24 cellular contexts compared by ENCODE assay signal in genomic region chr12:82596484-82596883, GRCh38.
DNase-seq lines count a peak whose midpoint lies in the region; ATAC-seq and TF ChIP-seq lines count a peak whose summit lies in the region.
"Had no signal": no experiment of that assay in that cellular context is flagged by ENCODE, and none has a peak within 500 bp of the region (broad histone marks: within the 10 kb centered on the region; RNA-seq: fewer than 3 reads in every experiment).

No MANE protein-coding gene starts in this region.

- H3K4me1 ChIP-seq in DOHH2 (ENCODE audit: control insufficient read depth, low read length) (peaks cover 80% of the 10 kb centered on the region), left lung (no peaks in the 10 kb centered on the region), PC-9 (replicated peaks; ENCODE audit: insufficient read depth) (no peaks in the 10 kb centered on the region)

- H3K4me3 ChIP-seq in DOHH2 (ENCODE audit: low read length) (peak overlapping the region; percentile 11; the same call in 1 of the 2 replicates), left lung (no peak overlapping the region), PC-9 (no peak overlapping the region)
- H3K4me3 ChIP-seq: cardiac muscle cell, GM23338, SK-N-MC, smooth muscle cell, thoracic aorta had no signal

- POLR2A ChIA-PET in PC-9 (lab: Charles Lee; ENCODE audit: unreplicated experiment), result no interaction called here

- H3K36me3 ChIP-seq in DOHH2 (ENCODE audit: control insufficient read depth, low read length), result no peaks in the 10 kb centered on the region
- no peaks in the 10 kb centered on the region for H3K36me3 ChIP-seq in left lung
- H3K36me3 ChIP-seq in PC-9 (ENCODE audit: low read depth), result no peaks in the 10 kb centered on the region
- H3K36me3 ChIP-seq: cardiac muscle cell, thoracic aorta had no signal

- H3K27me3 ChIP-seq in DOHH2 (ENCODE audit: control insufficient read depth, low read length), result no peaks in the 10 kb centered on the region
- H3K27me3 ChIP-seq in left lung, result no peaks in the 10 kb centered on the region
- H3K27me3 ChIP-seq in PC-9 (ENCODE audit: insufficient read depth, low read depth), result no peaks in the 10 kb centered on the region
- H3K27me3 ChIP-seq: cardiac muscle cell had no signal

- H3K79me2 ChIP-seq in DOHH2 (ENCODE audit: control insufficient read depth, low read length) (no peaks in the 10 kb centered on the region), PC-9 (ENCODE audit: low read depth) (no peaks in the 10 kb centered on the region)

- peaks cover 7% of the 10 kb centered on the region; the same call in 1 of the 2 replicates for H3F3A ChIP-seq in DOHH2 (ENCODE audit: control insufficient read depth, insufficient read depth)
- no peaks in the 10 kb centered on the region for H3F3A ChIP-seq in PC-9 (ENCODE audit: insufficient read depth, low read depth)

- TF ChIP-seq CTCF in DOHH2 (IDR thresholded peaks at IDR 0.05; ENCODE audit: low read depth, low read length, poor library complexity, severe bottlenecking) (no peak), left lung (IDR thresholded peaks at IDR 0.05) (no peak), progenitor cell of endocrine pancreas (IDR thresholded peaks at IDR 0.05; ENCODE audit: unreplicated experiment) (no peak), PC-9 (conservative IDR thresholded peaks at IDR 0.05) (no peak)

- H3K27ac ChIP-seq in DOHH2 (ENCODE audit: low read depth, low read length), result peak overlapping the region; percentile 49
- H3K27ac ChIP-seq in left lung, result no peak overlapping the region
- H3K27ac ChIP-seq in PC-9, result no peak overlapping the region
- H3K27ac ChIP-seq: cardiac muscle cell, SK-N-MC, thoracic aorta had no signal

- no peaks in the 10 kb centered on the region for H3K27me3 Mint-ChIP-seq in progenitor cell of endocrine pancreas
- H3K27me3 Mint-ChIP-seq: activated CD8-positive, alpha-beta memory T cell treated with anti-CD3 and anti-CD28 coated beads, Interleukin-2, amount 10 ng/mL, durations not matched to agents 7 days and 5 days; CD4-positive, alpha-beta T cell; dendritic cell treated with granulocyte-macrophage colony-stimulating factor and Interleukin-4, amounts not matched to agents 40 ng/mL and 50 ng/mL, for 4 days; stimulated activated naive B cell treated with anti-CD40 and anti-IgM and Interleukin-4, amounts not matched to agents 10 μg/mL and 1 μg/mL and 100 μg/mL, for 72 hours; T-helper 17 cell had no signal

- peaks cover 6% of the 10 kb centered on the region for H3K4me1 Mint-ChIP-seq in progenitor cell of endocrine pancreas (ENCODE audit: low read depth)
- H3K4me1 Mint-ChIP-seq: activated CD8-positive, alpha-beta memory T cell treated with anti-CD3 and anti-CD28 coated beads, Interleukin-2, amount 10 ng/mL, durations not matched to agents 7 days and 5 days; stimulated activated naive B cell treated with anti-CD40 and anti-IgM and Interleukin-4, amounts not matched to agents 10 μg/mL and 1 μg/mL and 100 μg/mL, for 72 hours; T-helper 17 cell had no signal

- H3K9me2 ChIP-seq in DOHH2 (replicated peaks; ENCODE audit: control insufficient read depth, low read length) (no peaks in the 10 kb centered on the region), PC-9 (ENCODE audit: insufficient read depth) (no peaks in the 10 kb centered on the region)

- intact Hi-C loops in left lung (cut with DNase I) (no loop called here), PC-9 (cut with micrococcal nuclease; ENCODE audit: unreplicated experiment) (no loop called here)

- H3K27ac Mint-ChIP-seq in progenitor cell of endocrine pancreas, result no peak overlapping the region
- H3K27ac Mint-ChIP-seq: activated CD8-positive, alpha-beta memory T cell treated with anti-CD3 and anti-CD28 coated beads, Interleukin-2, amount 10 ng/mL, durations not matched to agents 7 days and 5 days; activated T-helper 1 cell treated with anti-CD3 and anti-CD28 coated beads, Interleukin-12 subunit alpha, Interleukin-12 subunit beta, Interleukin-2, Interleukin-4 antibody, amounts not matched to agents 30 ng/mL and 10 ng/mL and 1 ng/mL, durations not matched to agents 14 hours and 24 hours and 36 hours; CD4-positive, alpha-beta T cell; dendritic cell treated with granulocyte-macrophage colony-stimulating factor and Interleukin-4, amounts not matched to agents 40 ng/mL and 50 ng/mL, for 4 days; GM23338; stimulated activated naive B cell treated with anti-CD40 and anti-IgM and Interleukin-4, amounts not matched to agents 10 μg/mL and 1 μg/mL and 100 μg/mL, for 72 hours; T-helper 17 cell had no signal

- H3K4me2 ChIP-seq in DOHH2 (ENCODE audit: low read length) (peak overlapping the region; percentile 33), PC-9 (no peak overlapping the region)
- H3K4me2 ChIP-seq: GM23338, smooth muscle cell had no signal

- H2AFZ ChIP-seq in PC-9, result no peak overlapping the region
- H2AFZ ChIP-seq: GM23338 had no signal

- peaks cover 4% of the 10 kb centered on the region for H3K9me3 Mint-ChIP-seq in progenitor cell of endocrine pancreas (ENCODE audit: low read depth)
- H3K9me3 Mint-ChIP-seq: GM23338 had no signal

- CTCF ChIA-PET in PC-9 (lab: Charles Lee), result no interaction called here

- BruUV-seq in PC-9 (replicated peaks; lab: Mats Ljungman, UMichigan), result no TSS peak

- H3K9me3 ChIP-seq in DOHH2 (ENCODE audit: control insufficient read depth, insufficient read depth, low read length) (no peaks in the 10 kb centered on the region), left lung (no peaks in the 10 kb centered on the region), PC-9 (ENCODE audit: insufficient read depth, low read depth) (no peaks in the 10 kb centered on the region)
- H3K9me3 ChIP-seq: thoracic aorta had no signal

- H3K36me3 Mint-ChIP-seq in progenitor cell of endocrine pancreas (ENCODE audit: insufficient read depth), result no peaks in the 10 kb centered on the region
- H3K36me3 Mint-ChIP-seq: activated CD8-positive, alpha-beta memory T cell treated with anti-CD3 and anti-CD28 coated beads, Interleukin-2, amount 10 ng/mL, durations not matched to agents 7 days and 5 days; stimulated activated naive B cell treated with anti-CD40 and anti-IgM and Interleukin-4, amounts not matched to agents 10 μg/mL and 1 μg/mL and 100 μg/mL, for 72 hours had no signal

- ATAC-seq in left lung, result peak; percentile 72
- ATAC-seq: activated CD8-positive, alpha-beta memory T cell treated with anti-CD3 and anti-CD28 coated beads, Interleukin-2, amount 10 ng/mL, durations not matched to agents 7 days and 5 days; GM23338; left colon; stimulated activated naive B cell treated with anti-CD40 and anti-IgM and Interleukin-4, amounts not matched to agents 10 μg/mL and 1 μg/mL and 100 μg/mL, for 72 hours; T-helper 17 cell had no signal

- H4K20me1 ChIP-seq in DOHH2 (ENCODE audit: control insufficient read depth, insufficient read depth, low read depth, low read length) (no peaks in the 10 kb centered on the region), PC-9 (ENCODE audit: insufficient read depth) (no peaks in the 10 kb centered on the region)

- H3K4me3 Mint-ChIP-seq in progenitor cell of endocrine pancreas (ENCODE audit: low read depth), result no peak overlapping the region
- H3K4me3 Mint-ChIP-seq: activated CD8-positive, alpha-beta memory T cell treated with anti-CD3 and anti-CD28 coated beads, Interleukin-2, amount 10 ng/mL, durations not matched to agents 7 days and 5 days; activated T-helper 1 cell treated with anti-CD3 and anti-CD28 coated beads, Interleukin-12 subunit alpha, Interleukin-12 subunit beta, Interleukin-2, Interleukin-4 antibody, amounts not matched to agents 30 ng/mL and 10 ng/mL and 1 ng/mL, durations not matched to agents 14 hours and 24 hours and 36 hours; CD4-positive, alpha-beta T cell; dendritic cell treated with granulocyte-macrophage colony-stimulating factor and Interleukin-4, amounts not matched to agents 40 ng/mL and 50 ng/mL, for 4 days; GM23338; stimulated activated naive B cell treated with anti-CD40 and anti-IgM and Interleukin-4, amounts not matched to agents 10 μg/mL and 1 μg/mL and 100 μg/mL, for 72 hours; T-helper 17 cell had no signal

- DNase-seq in NCI-H146 (lab: John Stamatoyannopoulos, UW) (peak; percentile 92), NCI-H345 (lab: John Stamatoyannopoulos, UW) (peak; percentile 93), left lung (no peak), progenitor cell of endocrine pancreas (ENCODE audit: low spot score, unreplicated experiment) (no peak), PC-9 (no peak)
- no peak for DNase-seq in activated CD4-positive, alpha-beta T cell treated with anti-CD3 and anti-CD28 coated beads, Interleukin-2, amount 50 U/mL, for 1 hour
- DNase-seq: activated CD4-positive, alpha-beta T cell treated with anti-CD3 and anti-CD28 coated beads for 48 hours; activated CD8-positive, alpha-beta memory T cell treated with anti-CD3 and anti-CD28 coated beads, Interleukin-2, amount 10 ng/mL, durations not matched to agents 7 days and 5 days; activated naive CD4-positive, alpha-beta T cell treated with anti-CD3 and anti-CD28 coated beads, Interleukin-2, amount 50 U/mL, for 16 hours; CD4-positive, alpha-beta T cell; EL; left colon; mesenchymal stem cell; nucleus accumbens; stimulated activated naive B cell treated with anti-CD40 and anti-IgM and Interleukin-4, amounts not matched to agents 10 μg/mL and 1 μg/mL and 100 μg/mL, for 72 hours; T-helper 17 cell had no signal

Comparison
In these comparisons a context has a peak if more than half of its experiments do, and no peak if none do; other contexts are left out.
1. DNase-seq: peak in NCI-H146 (single experiment) and NCI-H345 (single experiment); none in left lung (0 of 2), progenitor cell of endocrine pancreas (single experiment), activated CD4-positive, alpha-beta T cell treated with anti-CD3 and anti-CD28 coated beads, Interleukin-2, amount 50 U/mL, for 1 hour (single experiment) and PC-9 (0 of 2).